ENCODE assay signal across 19 cellular contexts in genomic region chr12:1130571-1130970, GRCh38.
DNase-seq lines count a peak whose midpoint lies in the region; ATAC-seq and TF ChIP-seq lines count a peak whose summit lies in the region.
"Had no signal": no experiment of that assay in that cellular context is flagged by ENCODE, and none has a peak within 500 bp of the region (broad histone marks: within the 10 kb centered on the region; RNA-seq: fewer than 3 reads in every experiment).

No MANE protein-coding gene starts in this region.

- TF ChIP-seq CTCF in thyroid gland (IDR thresholded peaks at IDR 0.05) (no peak), coronary artery (IDR thresholded peaks at IDR 0.05) (no peak)

- peak; percentile 29 for DNase-seq in DMS153 (lab: John Stamatoyannopoulos, UW)
- DNase-seq in DMS153 treated with DMSO at 0.1 percent for 48 hours (lab: John Stamatoyannopoulos, UW; ENCODE audit: unreplicated experiment), result no peak
- peak; percentile 25 for DNase-seq in NCI-H774 (lab: John Stamatoyannopoulos, UW)
- DNase-seq in iris pigment epithelial cell (ENCODE audit: low read depth), result peak; percentile 5
- DNase-seq in thyroid gland, result no peak
- no peak for DNase-seq in HCEC 1CT
- no peak for DNase-seq in coronary artery (ENCODE audit: low spot score)
- DNase-seq: activated CD4-positive, alpha-beta T cell treated with anti-CD3 and anti-CD28 coated beads, Interleukin-2, amount 50 U/mL, for 48 hours; activated CD8-positive, alpha-beta memory T cell treated with anti-CD3 and anti-CD28 coated beads, Interleukin-2, amount 50 U/mL, for 48 hours; activated naive CD8-positive, alpha-beta T cell treated with anti-CD3 and anti-CD28 coated beads for 36 hours; AML-193; CD8-positive, alpha-beta memory T cell; cortex of kidney; left ventricle myocardium inferior; NCI-H1930; NCI-H510A had no signal

- peaks cover 14 to 28% of the 10 kb centered on the region in 2 donors for H3K4me1 ChIP-seq in thyroid gland

- TF ChIP-seq POLR2A in thyroid gland (IDR thresholded peaks at IDR 0.05), result no peak

- no peak for ATAC-seq in GM18858 (IDR thresholded peaks at IDR 0.05; ENCODE audit: unreplicated experiment)
- ATAC-seq: WTC11 had no signal

- H3K4me3 ChIP-seq in thyroid gland (replicated peaks in 1 of 3), result no peak overlapping the region
- H3K4me3 ChIP-seq in coronary artery, result no peak overlapping the region
- H3K4me3 ChIP-seq: left ventricle myocardium inferior had no signal

- H3K9me3 ChIP-seq in thyroid gland, result no peaks in the 10 kb centered on the region
- H3K9me3 ChIP-seq: left ventricle myocardium inferior had no signal

- no peaks in the 10 kb centered on the region for H3K36me3 ChIP-seq in thyroid gland
- H3K36me3 ChIP-seq: left ventricle myocardium inferior had no signal

- 46 to 53% methylated on average over 4 of the region's 4 CpGs for WGBS in thyroid gland, 2 donors

- H3K27ac ChIP-seq in thyroid gland (peak overlapping the region; percentile 7 to 41 (median 7)), coronary artery (no peak overlapping the region)
- H3K27ac ChIP-seq: 22Rv1, left ventricle myocardium inferior had no signal

- H3K27me3 ChIP-seq in thyroid gland, result no peaks in the 10 kb centered on the region

- intact Hi-C loops in thyroid gland (cut with DNase I), result no loop called here

Comparison
In these comparisons a context has a peak if more than half of its experiments do, and no peak if none do; other contexts are left out.
1. DNase-seq: peak in DMS153 (single experiment), NCI-H774 (single experiment) and iris pigment epithelial cell (single experiment); none in DMS153 treated with DMSO at 0.1 percent for 48 hours (single experiment), thyroid gland (0 of 2), HCEC 1CT (single experiment) and coronary artery (single experiment).
2. H3K27ac ChIP-seq: peak in thyroid gland (3 of 3); none in coronary artery (0 of 2).